In genomic region chr1:226222686-226223085, GRCh38 we compare ENCODE assay signal across 17 cellular contexts. TPM values are rescaled to one million over a fixed set of nuclear protein-coding genes. Genes with fewer than 3 reads are reported as not detected.
DNase-seq lines count a peak whose midpoint lies in the region; ATAC-seq and TF ChIP-seq lines count a peak whose summit lies in the region.
"Had no signal": no experiment of that assay in that cellular context is flagged by ENCODE, and none has a peak within 500 bp of the region (broad histone marks: within the 10 kb centered on the region; RNA-seq: fewer than 3 reads in every experiment).

No MANE protein-coding gene starts in this region.

- TF ChIP-seq RAD21 in SK-N-SH (IDR thresholded peaks at IDR 0.05; ENCODE audit: low read length) = no peak

- peaks cover 29% of the 10 kb centered on the region for H3K27me3 ChIP-seq in CD4-positive, alpha-beta T cell (ENCODE audit: control insufficient read depth, insufficient read depth, low read length)
- H3K27me3 ChIP-seq in Caco-2 (replicated peaks; ENCODE audit: control insufficient read depth, insufficient read depth, low read length) (no peaks in the 10 kb centered on the region), SK-N-SH (ENCODE audit: insufficient read depth) (no peaks in the 10 kb centered on the region)

- no peaks in the 10 kb centered on the region for H3K4me1 Mint-ChIP-seq in CD4-positive, alpha-beta T cell (ENCODE audit: low read depth)
- H3K4me1 Mint-ChIP-seq in Caco-2 (ENCODE audit: low read depth, unreplicated experiment) = no peaks in the 10 kb centered on the region
- H3K4me1 Mint-ChIP-seq in activated naive CD8-positive, alpha-beta T cell treated with anti-CD3 and anti-CD28 coated beads for 36 hours = peaks cover 11% of the 10 kb centered on the region
- H3K4me1 Mint-ChIP-seq in natural killer cell treated with Interleukin-12 subunit alpha and Interleukin-12 subunit beta and Interleukin-15 and Interleukin-18, amount 100 ng/mL, for 72 hours (ENCODE audit: low read depth in 2 of 2) = peaks cover 0 to 4% of the 10 kb centered on the region in 2 donors

- no peak for DNase-seq in CD4-positive, alpha-beta T cell
- DNase-seq in Caco-2 (no peak), SK-N-SH (no peak), HK-2 (ENCODE audit: unreplicated experiment) (no peak)
- peak; percentile 24 for DNase-seq in activated naive CD8-positive, alpha-beta T cell treated with anti-CD3 and anti-CD28 coated beads for 36 hours
- DNase-seq in natural killer cell treated with Interleukin-12 subunit alpha and Interleukin-12 subunit beta and Interleukin-15 and Interleukin-18, amount 100 ng/mL, for 72 hours (ENCODE audit: low spot score) = no peak
- DNase-seq: amniotic stem cell, foreskin melanocyte, NCI-H187, OCI-M1 had no signal

- intact Hi-C loops in CD4-positive, alpha-beta T cell (cut with DNase I, micrococcal nuclease) = no loop called here
- intact Hi-C loops in Caco-2 (cut with micrococcal nuclease; ENCODE audit: unreplicated experiment) = loop anchor here (10.0 kb wide), 1 partner anchor 112 kb away; no protein-coding TSS in a partner anchor

- no peak overlapping the region for H3K4me3 ChIP-seq in Caco-2 (ENCODE audit: low read depth, low read length)
- H3K4me3 ChIP-seq in SK-N-SH (ENCODE audit: low read depth in 2 of 2, low read length in 1 of 2) = no peak overlapping the region

- no TSS peak for BruUV-seq in Caco-2 (replicated peaks; lab: Mats Ljungman, UMichigan)

- H3K27ac ChIP-seq in CD4-positive, alpha-beta T cell (ENCODE audit: low read depth, low read length) = no peak overlapping the region
- H3K27ac ChIP-seq in SK-N-SH (ENCODE audit: low read depth in 2 of 2, low read length in 1 of 2) = no peak overlapping the region
- H3K27ac ChIP-seq: BLaER1, neutrophil, thoracic aorta had no signal

- no peaks in the 10 kb centered on the region for H3K9me3 ChIP-seq in CD4-positive, alpha-beta T cell (ENCODE audit: control insufficient read depth, low read length)
- H3K9me3 ChIP-seq in Caco-2 (no peaks in the 10 kb centered on the region), SK-N-SH (no peaks in the 10 kb centered on the region)
- H3K9me3 ChIP-seq: BLaER1, neutrophil, thoracic aorta had no signal

- no peak for TF ChIP-seq CTCF in CD4-positive, alpha-beta T cell (IDR thresholded peaks at IDR 0.05)
- TF ChIP-seq CTCF in Caco-2 (IDR thresholded peaks at IDR 0.05; ENCODE audit: insufficient read depth in 1 of 2, low read depth in 1 of 2, low read length in 1 of 2, severe bottlenecking in 1 of 2, unreplicated experiment in 1 of 2) (no peak), SK-N-SH (IDR thresholded peaks at IDR 0.05) (no peak)

- H3K27me3 Mint-ChIP-seq in CD4-positive, alpha-beta T cell = peaks cover 52% of the 10 kb centered on the region
- H3K27me3 Mint-ChIP-seq in Caco-2 (ENCODE audit: insufficient read depth, unreplicated experiment) = no peaks in the 10 kb centered on the region
- H3K27me3 Mint-ChIP-seq in activated naive CD8-positive, alpha-beta T cell treated with anti-CD3 and anti-CD28 coated beads for 36 hours = peaks cover 38% of the 10 kb centered on the region
- H3K27me3 Mint-ChIP-seq in natural killer cell treated with Interleukin-12 subunit alpha and Interleukin-12 subunit beta and Interleukin-15 and Interleukin-18, amount 100 ng/mL, for 72 hours = peaks cover 12 to 16% of the 10 kb centered on the region in 2 donors

- no peak overlapping the region for H3K27ac Mint-ChIP-seq in CD4-positive, alpha-beta T cell
- H3K27ac Mint-ChIP-seq in Caco-2 (ENCODE audit: unreplicated experiment) = no peak overlapping the region
- no peak overlapping the region for H3K27ac Mint-ChIP-seq in activated naive CD8-positive, alpha-beta T cell treated with anti-CD3 and anti-CD28 coated beads for 36 hours
- H3K27ac Mint-ChIP-seq in natural killer cell treated with Interleukin-12 subunit alpha and Interleukin-12 subunit beta and Interleukin-15 and Interleukin-18, amount 100 ng/mL, for 72 hours = no peak overlapping the region

- no peaks in the 10 kb centered on the region for H3K9me3 Mint-ChIP-seq in CD4-positive, alpha-beta T cell
- H3K9me3 Mint-ChIP-seq in Caco-2 (ENCODE audit: unreplicated experiment) = no peaks in the 10 kb centered on the region
- no peaks in the 10 kb centered on the region for H3K9me3 Mint-ChIP-seq in activated naive CD8-positive, alpha-beta T cell treated with anti-CD3 and anti-CD28 coated beads for 36 hours
- no peaks in the 10 kb centered on the region for H3K9me3 Mint-ChIP-seq in natural killer cell treated with Interleukin-12 subunit alpha and Interleukin-12 subunit beta and Interleukin-15 and Interleukin-18, amount 100 ng/mL, for 72 hours

- H3K4me3 Mint-ChIP-seq in CD4-positive, alpha-beta T cell = peak overlapping the region; percentile 2
- H3K4me3 Mint-ChIP-seq in Caco-2 (ENCODE audit: unreplicated experiment) = peak overlapping the region; percentile 62
- peak overlapping the region; percentile 52 for H3K4me3 Mint-ChIP-seq in activated naive CD8-positive, alpha-beta T cell treated with anti-CD3 and anti-CD28 coated beads for 36 hours
- peak overlapping the region; percentile 65 for H3K4me3 Mint-ChIP-seq in natural killer cell treated with Interleukin-12 subunit alpha and Interleukin-12 subunit beta and Interleukin-15 and Interleukin-18, amount 100 ng/mL, for 72 hours

- H3K79me2 ChIP-seq in SK-N-SH (ENCODE audit: insufficient read depth) = no peaks in the 10 kb centered on the region

- no peak overlapping the region for H3K4me2 ChIP-seq in SK-N-SH

- no peaks in the 10 kb centered on the region for H3K9me2 ChIP-seq in SK-N-SH

- no peaks in the 10 kb centered on the region for H3K36me3 Mint-ChIP-seq in CD4-positive, alpha-beta T cell (ENCODE audit: low read depth)
- peaks cover 5% of the 10 kb centered on the region for H3K36me3 Mint-ChIP-seq in Caco-2 (ENCODE audit: insufficient read depth, unreplicated experiment)
- peaks cover 4% of the 10 kb centered on the region for H3K36me3 Mint-ChIP-seq in activated naive CD8-positive, alpha-beta T cell treated with anti-CD3 and anti-CD28 coated beads for 36 hours
- H3K36me3 Mint-ChIP-seq in natural killer cell treated with Interleukin-12 subunit alpha and Interleukin-12 subunit beta and Interleukin-15 and Interleukin-18, amount 100 ng/mL, for 72 hours = no peaks in the 10 kb centered on the region

- H3K9ac ChIP-seq in SK-N-SH = no peak overlapping the region
- H3K9ac ChIP-seq: BLaER1 had no signal

- no peaks in the 10 kb centered on the region for H3K36me3 ChIP-seq in Caco-2 (ENCODE audit: control insufficient read depth, insufficient read depth, low read length)
- H3K36me3 ChIP-seq in SK-N-SH (replicated peaks in 1 of 2; ENCODE audit: control insufficient read depth in 1 of 2, insufficient read depth in 2 of 2, low read length in 1 of 2) = no peaks in the 10 kb centered on the region
- H3K36me3 ChIP-seq: BLaER1, neutrophil, thoracic aorta had no signal

- TF ChIP-seq EP300 in SK-N-SH (IDR thresholded peaks at IDR 0.05; ENCODE audit: borderline replicate concordance in 1 of 2, low read depth in 1 of 2, low read length in 1 of 2) = no peak

- ATAC-seq in CD4-positive, alpha-beta T cell (ENCODE audit: poor library complexity) = no peak
- ATAC-seq in natural killer cell treated with Interleukin-12 subunit alpha and Interleukin-12 subunit beta and Interleukin-15 and Interleukin-18, amount 100 ng/mL, for 72 hours = no peak
- ATAC-seq in GM18498 (IDR thresholded peaks at IDR 0.05; ENCODE audit: unreplicated experiment) = no peak

- H3K4me1 ChIP-seq in Caco-2 = no peaks in the 10 kb centered on the region
- H3K4me1 ChIP-seq in SK-N-SH (ENCODE audit: control insufficient read depth in 1 of 2, insufficient read depth in 2 of 2, low read depth in 1 of 2, low read length in 1 of 2) = peaks cover 0 to 5% of the 10 kb centered on the region in 2 experiments; a peak in 1 of 4 replicates

- H3F3A ChIP-seq in SK-N-SH (replicated peaks; ENCODE audit: insufficient read depth) = no peaks in the 10 kb centered on the region

- WGBS in SK-N-SH (ENCODE audit: low lambda C conversion rate) = 95% methylated on average over 10 of the region's 10 CpGs

- no peaks in the 10 kb centered on the region for H4K20me1 ChIP-seq in SK-N-SH (ENCODE audit: insufficient read depth)

- POLR2A ChIA-PET in CD4-positive, alpha-beta T cell (lab: Charles Lee) = no interaction called here
- POLR2A ChIA-PET in Caco-2 (lab: Charles Lee) = no interaction called here
- POLR2A ChIA-PET in SK-N-SH (lab: Yijun Ruan, JAX) = no interaction called here

- H2AFZ ChIP-seq in SK-N-SH (ENCODE audit: low read depth) = no peak overlapping the region

- CTCF ChIA-PET in CD4-positive, alpha-beta T cell (lab: Charles Lee) = no interaction called here
- CTCF ChIA-PET in Caco-2 (lab: Charles Lee) (interaction anchor here (1.0 kb wide), 1 partner anchor 97 kb away, joined by 5 read pairs; no protein-coding TSS in a partner anchor), SK-N-SH (lab: Yijun Ruan, JAX) (interaction anchor here (1.2 to 2.0 kb wide), 3 partner anchors 25 to 158 kb away, joined by 3 to 4 read pairs (median 4); no protein-coding TSS in a partner anchor)

TF ChIP-seq in SK-N-SH, 30 proteins besides CTCF, POLR2A, EP300 and RAD21 (continues in another document):
- no peak for TF ChIP-seq TCF12 (IDR thresholded peaks at IDR 0.05)
- TF ChIP-seq MAX (IDR thresholded peaks at IDR 0.05; ENCODE audit: low read depth) = no peak
- no peak for TF ChIP-seq RFX5 (IDR thresholded peaks at IDR 0.05; ENCODE audit: low read length)
- TF ChIP-seq SIN3A (IDR thresholded peaks at IDR 0.05; ENCODE audit: borderline replicate concordance, low read depth, low read length) = no peak
- TF ChIP-seq FOSL2 (IDR thresholded peaks at IDR 0.05; ENCODE audit: borderline replicate concordance, low read depth) = no peak

RNA-seq across cellular contexts. Expression of gene MIXL1, which starts 0.8 kb away (rescaled TPM):
- total RNA-seq in CD4-positive, alpha-beta T cell = not detected
- total RNA-seq in Caco-2 (2022) = not detected in 2 replicates
- total RNA-seq in activated naive CD8-positive, alpha-beta T cell treated with anti-CD3 and anti-CD28 coated beads for 36 hours = under 1 TPM in 1 of 2 experiments, not detected in 1; 0.10 TPM
- total RNA-seq in natural killer cell treated with Interleukin-12 subunit alpha and Interleukin-12 subunit beta and Interleukin-15 and Interleukin-18, amount 100 ng/mL, for 72 hours = not detected
- 0.03 TPM in 1 of 2 replicates, not detected in the other for polyA plus RNA-seq in SK-N-SH (2012; rRNA removed)
- 0.03 and 0.05 TPM in 2 replicates for polyA plus RNA-seq in SK-N-SH (2012; cell fraction: cytosol; rRNA removed)
- polyA plus RNA-seq in SK-N-SH (2012; cell fraction: nucleus; rRNA removed) = not detected in 2 replicates
- total RNA-seq: HT1080, lower leg skin, right cardiac atrium, thoracic aorta had no signal
- polyA plus RNA-seq: right cardiac atrium had no signal

RNA-seq across cellular contexts. Expression of gene ACBD3, which starts 36.1 kb away (rescaled TPM):
- 10 to 100 TPM; 26.5 to 28.3 TPM for total RNA-seq in CD4-positive, alpha-beta T cell
- 38.5 and 41.7 TPM in 2 replicates for total RNA-seq in Caco-2 (2022)
- 10 to 100 TPM; 19.2 to 19.7 TPM for total RNA-seq in activated naive CD8-positive, alpha-beta T cell treated with anti-CD3 and anti-CD28 coated beads for 36 hours
- 10 to 100 TPM; 27.6 to 30.3 TPM for total RNA-seq in natural killer cell treated with Interleukin-12 subunit alpha and Interleukin-12 subunit beta and Interleukin-15 and Interleukin-18, amount 100 ng/mL, for 72 hours
- polyA plus RNA-seq in SK-N-SH (2012; rRNA removed) = 17.8 and 26.3 TPM in 2 replicates
- polyA plus RNA-seq in SK-N-SH (2012; cell fraction: cytosol; rRNA removed) = 25.1 and 30.3 TPM in 2 replicates
- 7.5 and 17.1 TPM in 2 replicates for polyA plus RNA-seq in SK-N-SH (2012; cell fraction: nucleus; rRNA removed)

Comparison
In these comparisons a context has a peak if more than half of its experiments do, and no peak if none do; other contexts are left out.
1. H3K4me3 Mint-ChIP-seq: peak in every context shown above with its lines; median percentile 65 in natural killer cell treated with Interleukin-12 subunit alpha and Interleukin-12 subunit beta and Interleukin-15 and Interleukin-18, amount 100 ng/mL, for 72 hours; 62 in Caco-2; 52 in activated naive CD8-positive, alpha-beta T cell treated with anti-CD3 and anti-CD28 coated beads for 36 hours; 2 in CD4-positive, alpha-beta T cell.